12 cellular contexts compared by ENCODE assay signal in the genomic region with DNA sequence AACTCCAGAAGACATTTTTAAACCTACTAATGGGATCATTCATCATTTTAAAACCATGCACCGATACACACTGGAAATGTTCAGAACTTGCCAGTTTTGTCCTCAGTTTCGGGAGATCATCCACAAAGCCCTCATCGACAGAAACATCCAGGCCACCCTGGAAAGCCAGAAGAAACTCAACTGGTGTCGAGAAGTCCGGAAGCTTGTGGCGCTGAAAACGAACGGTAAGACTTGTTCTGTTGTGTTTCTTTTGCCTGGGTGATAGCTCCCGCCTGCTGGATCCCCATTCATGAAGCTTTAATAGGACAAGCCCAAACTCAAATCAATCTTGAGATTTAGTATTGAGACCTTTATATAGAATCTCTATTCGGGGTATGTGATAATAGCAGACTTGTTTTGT. TPM values are rescaled to one million over a fixed set of nuclear protein-coding genes. Genes with fewer than 3 reads are reported as not detected.
DNase-seq lines count a peak whose midpoint lies in the region; ATAC-seq and TF ChIP-seq lines count a peak whose summit lies in the region.
"Had no signal": no experiment of that assay in that cellular context is flagged by ENCODE, and none has a peak within 500 bp of the region (broad histone marks: within the 10 kb centered on the region; RNA-seq: fewer than 3 reads in every experiment).

No MANE protein-coding gene starts in this region.

- no peaks in the 10 kb centered on the region for H3K9me3 ChIP-seq in GM23248 (ENCODE audit: low read depth)
- peaks cover 2% of the 10 kb centered on the region; the same call in 1 of the 2 replicates for H3K9me3 ChIP-seq in MG63
- H3K9me3 ChIP-seq: heart right ventricle had no signal

- TF ChIP-seq CTCF in activated CD8-positive, alpha-beta T cell treated with anti-CD3 and anti-CD28 coated beads for 36 hours (IDR thresholded peaks at IDR 0.05): peak; percentile 8
- TF ChIP-seq CTCF in fibroblast of the aortic adventitia (IDR thresholded peaks at IDR 0.05; ENCODE audit: insufficient read depth, low read length) (no peak), progenitor cell of endocrine pancreas (IDR thresholded peaks at IDR 0.05; ENCODE audit: unreplicated experiment) (no peak)

- H3K27me3 ChIP-seq in GM23248 (replicated peaks; ENCODE audit: insufficient read depth): no peaks in the 10 kb centered on the region
- no peaks in the 10 kb centered on the region for H3K27me3 ChIP-seq in MG63
- H3K27me3 ChIP-seq: heart right ventricle had no signal

- H3K4me3 ChIP-seq in GM23248 (no peak overlapping the region; the same call in 1 of the 2 replicates), fibroblast of the aortic adventitia (ENCODE audit: low read depth, low read length) (peak overlapping the region; percentile 96), MG63 (no peak overlapping the region)

- H3K4me1 Mint-ChIP-seq in activated CD8-positive, alpha-beta T cell treated with anti-CD3 and anti-CD28 coated beads for 36 hours (ENCODE audit: low read depth): peaks cover 34% of the 10 kb centered on the region
- peaks cover 76% of the 10 kb centered on the region for H3K4me1 Mint-ChIP-seq in stimulated activated memory B cell treated with anti-CD40 and anti-IgM and Interleukin-4, amounts not matched to agents 10 μg/mL and 1 μg/mL and 100 μg/mL, for 72 hours
- H3K4me1 Mint-ChIP-seq in progenitor cell of endocrine pancreas (ENCODE audit: low read depth): peaks cover 14% of the 10 kb centered on the region

- peak overlapping the region; percentile 84 for H3K4me2 ChIP-seq in GM23248 (ENCODE audit: unreplicated experiment)

- no peak for ATAC-seq in activated CD8-positive, alpha-beta T cell treated with anti-CD3 and anti-CD28 coated beads for 36 hours
- ATAC-seq in stimulated activated memory B cell treated with anti-CD40 and anti-IgM and Interleukin-4, amounts not matched to agents 10 μg/mL and 1 μg/mL and 100 μg/mL, for 72 hours: no peak
- no peak for ATAC-seq in HG03108 (IDR thresholded peaks at IDR 0.05; ENCODE audit: unreplicated experiment)
- ATAC-seq: heart right ventricle had no signal

- H3K9me3 Mint-ChIP-seq in activated CD8-positive, alpha-beta T cell treated with anti-CD3 and anti-CD28 coated beads for 36 hours: no peaks in the 10 kb centered on the region
- no peaks in the 10 kb centered on the region for H3K9me3 Mint-ChIP-seq in stimulated activated memory B cell treated with anti-CD40 and anti-IgM and Interleukin-4, amounts not matched to agents 10 μg/mL and 1 μg/mL and 100 μg/mL, for 72 hours
- no peaks in the 10 kb centered on the region for H3K9me3 Mint-ChIP-seq in progenitor cell of endocrine pancreas (ENCODE audit: low read depth)

- DNase-seq in GM23248: no peak
- DNase-seq in activated CD8-positive, alpha-beta T cell treated with anti-CD3 and anti-CD28 coated beads for 36 hours: no peak
- DNase-seq in fibroblast of the aortic adventitia (ENCODE audit: low read depth): no peak
- DNase-seq in amygdala (lab: John Stamatoyannopoulos, UW): no peak
- DNase-seq in progenitor cell of endocrine pancreas (ENCODE audit: low spot score, unreplicated experiment): no peak
- no peak for DNase-seq in MG63
- DNase-seq: anterior cingulate cortex, heart right ventricle, NCI-H446 had no signal

- H4K20me1 ChIP-seq in GM23248 (ENCODE audit: insufficient read depth): no peaks in the 10 kb centered on the region

- no peaks in the 10 kb centered on the region for H3K27me3 Mint-ChIP-seq in activated CD8-positive, alpha-beta T cell treated with anti-CD3 and anti-CD28 coated beads for 36 hours
- no peaks in the 10 kb centered on the region for H3K27me3 Mint-ChIP-seq in stimulated activated memory B cell treated with anti-CD40 and anti-IgM and Interleukin-4, amounts not matched to agents 10 μg/mL and 1 μg/mL and 100 μg/mL, for 72 hours
- H3K27me3 Mint-ChIP-seq in progenitor cell of endocrine pancreas: peaks cover 30% of the 10 kb centered on the region

- CTCF ChIA-PET in activated CD8-positive, alpha-beta T cell treated with anti-CD3 and anti-CD28 coated beads for 36 hours (lab: Charles Lee): interaction anchor here (0.8 to 11.1 kb wide), 29 partner anchors 11 to 238 kb away, joined by 3 to 360 read pairs (median 16); no protein-coding TSS in a partner anchor

- peaks cover 42% of the 10 kb centered on the region for H3K79me2 ChIP-seq in GM23248 (ENCODE audit: insufficient read depth)

- no peak overlapping the region for H2AFZ ChIP-seq in GM23248

- no peaks in the 10 kb centered on the region for H3K9me2 ChIP-seq in GM23248 (ENCODE audit: insufficient read depth)

- H3K4me1 ChIP-seq in GM23248 (ENCODE audit: insufficient read depth): peaks cover 53% of the 10 kb centered on the region

- in situ Hi-C loops in GM23248 (cut with MboI): no loop called here

- H3K27ac ChIP-seq in GM23248: no peak overlapping the region
- H3K27ac ChIP-seq: HL-60 had no signal

- no peak overlapping the region for H3K9ac ChIP-seq in GM23248

- POLR2A ChIA-PET in activated CD8-positive, alpha-beta T cell treated with anti-CD3 and anti-CD28 coated beads for 36 hours (lab: Charles Lee): interaction anchor here (1.0 to 7.0 kb wide), 17 partner anchors 10 to 172 kb away, joined by 3 to 44 read pairs (median 9); no protein-coding TSS in a partner anchor

- intact Hi-C loops in activated CD8-positive, alpha-beta T cell treated with anti-CD3 and anti-CD28 coated beads for 36 hours (cut with micrococcal nuclease): loop anchor here (1.0 to 2.0 kb wide), 2 partner anchors 104 to 163 kb away; no protein-coding TSS in a partner anchor

- H3F3A ChIP-seq in GM23248 (ENCODE audit: insufficient read depth): peaks cover 38% of the 10 kb centered on the region

- peaks cover 91% of the 10 kb centered on the region for H3K36me3 Mint-ChIP-seq in activated CD8-positive, alpha-beta T cell treated with anti-CD3 and anti-CD28 coated beads for 36 hours (ENCODE audit: low read depth)
- H3K36me3 Mint-ChIP-seq in stimulated activated memory B cell treated with anti-CD40 and anti-IgM and Interleukin-4, amounts not matched to agents 10 μg/mL and 1 μg/mL and 100 μg/mL, for 72 hours: peaks cover 81% of the 10 kb centered on the region
- peaks cover 8% of the 10 kb centered on the region for H3K36me3 Mint-ChIP-seq in progenitor cell of endocrine pancreas (ENCODE audit: insufficient read depth)

- WGBS in GM23248 (ENCODE audit: low coverage in 1 of 2, low lambda C conversion rate in 2 of 2, missing lambda C conversion rate in 2 of 2), 2 experiments: 74 to 75% methylated on average over 10 of the region's 10 CpGs

- peaks cover 7% of the 10 kb centered on the region for H3K36me3 ChIP-seq in GM23248 (ENCODE audit: low read depth)
- H3K36me3 ChIP-seq in MG63: peaks cover 26% of the 10 kb centered on the region

- peak overlapping the region; percentile 95 for H3K27ac Mint-ChIP-seq in activated CD8-positive, alpha-beta T cell treated with anti-CD3 and anti-CD28 coated beads for 36 hours
- peak overlapping the region; percentile 93 for H3K27ac Mint-ChIP-seq in stimulated activated memory B cell treated with anti-CD40 and anti-IgM and Interleukin-4, amounts not matched to agents 10 μg/mL and 1 μg/mL and 100 μg/mL, for 72 hours
- no peak overlapping the region for H3K27ac Mint-ChIP-seq in progenitor cell of endocrine pancreas

- peak overlapping the region; percentile 98 for H3K4me3 Mint-ChIP-seq in activated CD8-positive, alpha-beta T cell treated with anti-CD3 and anti-CD28 coated beads for 36 hours
- H3K4me3 Mint-ChIP-seq in stimulated activated memory B cell treated with anti-CD40 and anti-IgM and Interleukin-4, amounts not matched to agents 10 μg/mL and 1 μg/mL and 100 μg/mL, for 72 hours: peak overlapping the region; percentile 88
- H3K4me3 Mint-ChIP-seq in progenitor cell of endocrine pancreas (ENCODE audit: low read depth): no peak overlapping the region

RNA-seq across cellular contexts. Expression of a gene that starts 4.2 kb away (rescaled TPM):
- total RNA-seq in GM23248 (2014; rRNA removed; shearing (Covaris generic)): 2.1 and 2.7 TPM in 2 replicates
- 6.3 and 7.4 TPM in 2 replicates for polyA plus RNA-seq in GM23248 (2016; fragmentation: Nextera tagmentation; extraction: Ambion mirVana)
- total RNA-seq in activated CD8-positive, alpha-beta T cell treated with anti-CD3 and anti-CD28 coated beads for 36 hours: 100 to 1,000 TPM; 399 to 402 TPM
- 7.0 and 19.9 TPM in 2 replicates for total RNA-seq in fibroblast of the aortic adventitia (ENCODE audit: low replicate concordance)
- 3.6 and 5.1 TPM in 2 replicates for total RNA-seq in progenitor cell of endocrine pancreas
- total RNA-seq in MG63 (2014; rRNA removed; shearing (Covaris generic); ENCODE audit: low replicate concordance): 0.79 and 2.4 TPM in 2 replicates

Comparison
In these comparisons a context has a peak if more than half of its experiments do, and no peak if none do; other contexts are left out.
1. RNA of a gene that starts 4.2 kb away (total RNA-seq): 399 to 402 TPM in activated CD8-positive, alpha-beta T cell treated with anti-CD3 and anti-CD28 coated beads for 36 hours; 7.0 to 19.9 TPM in fibroblast of the aortic adventitia, 3.6 to 5.1 TPM in progenitor cell of endocrine pancreas, 2.1 to 2.7 TPM in GM23248 and 0.79 to 2.4 TPM in MG63; every median in the first group is over 10 times any median in the second.